Comparison of ENCODE assay signal across 29 cellular contexts in genomic region chr18:11729556-11729955, GRCh38. TPM values are rescaled to one million over a fixed set of nuclear protein-coding genes. Genes with fewer than 3 reads are reported as not detected.
"Had no signal": no experiment of that assay in that cellular context is flagged by ENCODE, and none has a peak within 500 bp of the region (broad histone marks: within the 10 kb centered on the region; RNA-seq: fewer than 3 reads in every experiment).

No MANE protein-coding gene starts in this region.

- H3K4me3 ChIP-seq: gastroesophageal sphincter, heart right ventricle had no signal

- ATAC-seq: activated CD4-positive, CD25-positive, alpha-beta regulatory T cell treated with anti-CD3 and anti-CD28 coated beads, Interleukin-2, amount 50 U/mL, for 24 hours; activated CD8-positive, alpha-beta T cell treated with anti-CD3 and anti-CD28 coated beads for 36 hours; activated T-cell treated with anti-CD3 and anti-CD28 coated beads, Interleukin-2, amount 50 U/mL, for 4 hours; activated T-helper 17 cell treated with anti-CD3 and anti-CD28 coated beads, Interleukin-2, amount 50 U/mL, for 72 hours; esophagus mucosa; gastroesophageal sphincter; heart right ventricle; T-helper 17 cell had no signal

- H3K27ac ChIP-seq: brain microvascular endothelial cell, gastroesophageal sphincter, heart right ventricle, WERI-Rb-1 had no signal

- DNase-seq: activated B cell treated with CpG ODN at 0.5 μM for 24 hours; activated CD4-positive, alpha-beta T cell treated with anti-CD3 and anti-CD28 coated beads for 48 hours; activated CD4-positive, alpha-beta T cell treated with anti-CD3 and anti-CD28 coated beads, Interleukin-2, amount 50 U/mL, for 1 hour; activated CD4-positive, alpha-beta T cell treated with anti-CD3 and anti-CD28 coated beads, Interleukin-2, amount 50 U/mL, for 48 hours; activated CD8-positive, alpha-beta memory T cell treated with anti-CD3 and anti-CD28 coated beads for 24 hours; activated CD8-positive, alpha-beta T cell treated with anti-CD3 and anti-CD28 coated beads for 36 hours; activated effector memory CD4-positive, alpha-beta T cell treated with Interleukin-2 at 50 U/mL for 16 hours; activated gamma-delta T cell treated with Interleukin-2 at 50 U/mL for 16 hours; activated naive CD4-positive, alpha-beta T cell treated with anti-CD3 and anti-CD28 coated beads, Interleukin-2, amount 50 U/mL, for 16 hours; activated naive CD4-positive, alpha-beta T cell treated with Interleukin-2 at 50 U/mL for 16 hours; activated T-cell treated with anti-CD3 and anti-CD28 coated beads, Interleukin-2, amount 50 U/mL, for 4 hours; amniotic stem cell; anterior cingulate cortex; brain microvascular endothelial cell; cortex of kidney; dermis blood vessel endothelial cell; effector CD8-positive, alpha-beta T cell; foreskin melanocyte; heart right ventricle; T-helper 1 cell; T-helper 17 cell; T1000; WERI-Rb-1 had no signal

- H3K9me3 ChIP-seq: gastroesophageal sphincter, heart right ventricle had no signal

- H3K36me3 Mint-ChIP-seq: activated naive CD8-positive, alpha-beta T cell had no signal

- H3K27ac Mint-ChIP-seq: activated B cell treated with CpG ODN at 0.5 μM for 24 hours; activated CD8-positive, alpha-beta T cell treated with anti-CD3 and anti-CD28 coated beads for 36 hours; activated naive CD8-positive, alpha-beta T cell; activated T-helper 17 cell treated with anti-CD3 and anti-CD28 coated beads, Interleukin-2, amount 50 U/mL, for 72 hours; T-helper 17 cell; T-helper 2 cell treated with Interferon-gamma antibody and Interleukin-4, amounts not matched to agents 5 μg/mL and 100 μg/mL, for 36 hours had no signal

- H3K27me3 ChIP-seq: gastroesophageal sphincter had no signal

- H3K9me3 Mint-ChIP-seq: activated B cell treated with CpG ODN at 0.5 μM for 24 hours; activated CD8-positive, alpha-beta T cell treated with anti-CD3 and anti-CD28 coated beads for 36 hours; activated T-cell treated with anti-CD3 and anti-CD28 coated beads, Interleukin-2, amount 50 U/mL, for 4 hours; activated T-helper 17 cell treated with anti-CD3 and anti-CD28 coated beads, Interleukin-2, amount 50 U/mL, for 72 hours; T-helper 2 cell treated with Interferon-gamma antibody and Interleukin-4, amounts not matched to agents 5 μg/mL and 100 μg/mL, for 36 hours had no signal

- H3K36me3 ChIP-seq: brain microvascular endothelial cell, gastroesophageal sphincter, heart right ventricle, WERI-Rb-1 had no signal

- H3K4me1 Mint-ChIP-seq: activated T-helper 17 cell treated with anti-CD3 and anti-CD28 coated beads, Interleukin-2, amount 50 U/mL, for 72 hours had no signal

- H3K4me3 Mint-ChIP-seq: activated B cell treated with CpG ODN at 0.5 μM for 24 hours; activated CD8-positive, alpha-beta T cell treated with anti-CD3 and anti-CD28 coated beads for 36 hours; activated naive CD8-positive, alpha-beta T cell; activated T-cell treated with anti-CD3 and anti-CD28 coated beads, Interleukin-2, amount 50 U/mL, for 4 hours; activated T-helper 17 cell treated with anti-CD3 and anti-CD28 coated beads, Interleukin-2, amount 50 U/mL, for 72 hours; T-helper 17 cell; T-helper 2 cell treated with Interferon-gamma antibody and Interleukin-4, amounts not matched to agents 5 μg/mL and 100 μg/mL, for 36 hours had no signal

RNA-seq across cellular contexts. Expression of gene GNAL, which starts 40.5 kb away (rescaled TPM):
- total RNA-seq: activated B cell treated with CpG ODN at 0.5 μM for 24 hours had no signal
